1 cellular context compared by ENCODE assay signal in genomic region chr10:127991543-127992255, GRCh38.
TF ChIP-seq lines count a peak whose summit lies in the region.

No MANE protein-coding gene starts in this region.

TF ChIP-seq in A549, 52 proteins besides CTCF, POLR2A, EP300 and RAD21 (continued from another document):
- TF ChIP-seq, protein P1, sequence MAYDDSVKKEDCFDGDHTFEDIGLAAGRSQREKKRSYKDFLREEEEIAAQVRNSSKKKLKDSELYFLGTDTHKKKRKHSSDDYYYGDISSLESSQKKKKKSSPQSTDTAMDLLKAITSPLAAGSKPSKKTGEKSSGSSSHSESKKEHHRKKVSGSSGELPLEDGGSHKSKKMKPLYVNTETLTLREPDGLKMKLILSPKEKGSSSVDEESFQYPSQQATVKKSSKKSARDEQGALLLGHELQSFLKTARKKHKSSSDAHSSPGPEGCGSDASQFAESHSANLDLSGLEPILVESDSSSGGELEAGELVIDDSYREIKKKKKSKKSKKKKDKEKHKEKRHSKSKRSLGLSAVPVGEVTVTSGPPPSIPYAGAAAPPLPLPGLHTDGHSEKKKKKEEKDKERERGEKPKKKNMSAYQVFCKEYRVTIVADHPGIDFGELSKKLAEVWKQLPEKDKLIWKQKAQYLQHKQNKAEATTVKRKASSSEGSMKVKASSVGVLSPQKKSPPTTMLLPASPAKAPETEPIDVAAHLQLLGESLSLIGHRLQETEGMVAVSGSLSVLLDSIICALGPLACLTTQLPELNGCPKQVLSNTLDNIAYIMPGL (CRISPR knock-in tag; IDR thresholded peaks at IDR 0.05; ENCODE audit: borderline replicate concordance) = no peak
- TF ChIP-seq MAZ (IDR thresholded peaks at IDR 0.05; ENCODE audit: borderline replicate concordance, low read depth, low read length) = no peak
- TF ChIP-seq EHMT2 (IDR thresholded peaks at IDR 0.05; ENCODE audit: low read depth) = no peak
- no peak for TF ChIP-seq USF2 (IDR thresholded peaks at IDR 0.05)
- no peak for TF ChIP-seq RCOR1 (IDR thresholded peaks at IDR 0.05; ENCODE audit: low read depth, low read length)
- TF ChIP-seq BCL3 (IDR thresholded peaks at IDR 0.05) = no peak
- no peak for TF ChIP-seq NFE2L2 (conservative IDR thresholded peaks at IDR 0.05; ENCODE audit: low read length)
- no peak for TF ChIP-seq ELK1 (IDR thresholded peaks at IDR 0.05; ENCODE audit: low read depth, low read length)
- no peak for TF ChIP-seq CHD2 (IDR thresholded peaks at IDR 0.05; ENCODE audit: low read length, partially characterized antibody)
- TF ChIP-seq MAX (IDR thresholded peaks at IDR 0.05) = no peak
- no peak for TF ChIP-seq BHLHE40 (IDR thresholded peaks at IDR 0.05; ENCODE audit: low read depth, low read length)
- no peak for TF ChIP-seq ZFP36 (IDR thresholded peaks at IDR 0.05; ENCODE audit: borderline replicate concordance, partially characterized antibody)
- TF ChIP-seq, protein P2, sequence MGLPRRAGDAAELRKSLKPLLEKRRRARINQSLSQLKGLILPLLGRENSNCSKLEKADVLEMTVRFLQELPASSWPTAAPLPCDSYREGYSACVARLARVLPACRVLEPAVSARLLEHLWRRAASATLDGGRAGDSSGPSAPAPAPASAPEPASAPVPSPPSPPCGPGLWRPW (IDR thresholded peaks at IDR 0.05) = no peak
- no peak for TF ChIP-seq RARB (CRISPR knock-in tag; IDR thresholded peaks at IDR 0.05)
- no peak for TF ChIP-seq POLR2AphosphoS2 (conservative IDR thresholded peaks at IDR 0.05; ENCODE audit: low read length)
- no peak for TF ChIP-seq HDAC2 (IDR thresholded peaks at IDR 0.05)
